1 cellular context compared by ENCODE assay signal in the genomic region with DNA sequence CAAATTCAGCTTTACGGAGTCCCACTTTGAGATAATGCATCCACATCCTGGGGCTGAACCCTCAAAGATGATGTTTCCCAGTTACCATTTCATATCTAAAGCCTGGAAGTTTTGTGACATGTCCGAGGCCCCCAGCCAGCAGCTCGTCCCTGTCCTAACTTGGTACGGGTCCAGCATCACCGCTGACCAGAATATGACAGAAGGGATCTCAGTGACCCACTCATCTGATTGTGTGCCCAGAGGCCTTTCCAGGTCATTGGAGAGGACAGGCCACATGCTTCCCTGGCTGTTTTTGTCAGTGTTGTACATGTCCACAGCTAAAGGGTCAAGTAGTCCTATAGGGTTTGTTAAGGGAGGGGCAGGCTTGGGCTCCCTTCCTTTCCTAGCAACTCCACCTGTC.
TF ChIP-seq lines count a peak whose summit lies in the region.

No MANE protein-coding gene starts in this region.

TF ChIP-seq in HEK293T, 16 proteins besides CTCF, POLR2A, EP300 and RAD21 (continued from another document):
- no peak for TF ChIP-seq ZNF384 (IDR thresholded peaks at IDR 0.05)
- TF ChIP-seq TARDBP (IDR thresholded peaks at IDR 0.05): no peak
- TF ChIP-seq HDGF (IDR thresholded peaks at IDR 0.05; ENCODE audit: borderline replicate concordance): no peak
